Comparison of ENCODE assay signal across 21 cellular contexts in the genomic region with DNA sequence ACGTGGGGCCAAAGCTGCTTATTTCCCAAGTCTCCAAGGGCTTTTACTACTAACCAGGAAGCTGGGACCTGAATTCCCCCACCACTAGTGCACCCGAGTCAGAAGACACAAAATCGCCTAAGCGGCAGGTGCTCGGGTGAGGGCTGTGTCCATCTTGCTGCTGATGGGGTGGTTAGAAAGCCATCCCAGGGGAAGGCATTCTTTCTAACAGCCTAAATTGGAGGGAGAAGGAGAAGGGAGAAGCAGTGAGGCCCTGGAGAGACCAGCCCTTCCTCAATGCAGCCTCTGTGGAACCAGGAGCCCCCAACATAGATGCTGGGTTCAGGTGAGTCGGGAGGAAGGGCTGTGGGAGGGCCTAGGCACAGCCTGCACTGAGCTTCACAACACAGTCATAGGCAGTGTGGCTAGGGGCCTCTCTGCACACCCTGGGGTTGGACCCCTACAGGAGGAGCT. TPM values are rescaled to one million over a fixed set of nuclear protein-coding genes. Genes with fewer than 3 reads are reported as not detected.
DNase-seq lines count a peak whose midpoint lies in the region; ATAC-seq and TF ChIP-seq lines count a peak whose summit lies in the region.
"Had no signal": no experiment of that assay in that cellular context is flagged by ENCODE, and none has a peak within 500 bp of the region (broad histone marks: within the 10 kb centered on the region; RNA-seq: fewer than 3 reads in every experiment).

No MANE protein-coding gene starts in this region.

- H3K4me3 ChIP-seq in adrenal gland (no peak overlapping the region), lower lobe of right lung (no peak overlapping the region), prostate gland (no peak overlapping the region), upper lobe of right lung (no peak overlapping the region)
- H3K4me3 ChIP-seq: A549; BLaER1 treated with 17β-estradiol and CSF1 and Interleukin-3, amounts not matched to agents 10 nM and 100 nM had no signal

- TF ChIP-seq CTCF in adrenal gland (IDR thresholded peaks at IDR 0.05) (no peak), lower lobe of right lung (IDR thresholded peaks at IDR 0.05) (no peak), prostate gland (IDR thresholded peaks at IDR 0.05) (no peak), upper lobe of right lung (IDR thresholded peaks at IDR 0.05) (no peak)

- H3K27me3 Mint-ChIP-seq in activated T-helper 1 cell treated with anti-CD3 and anti-CD28 coated beads, Interleukin-12 subunit alpha, Interleukin-12 subunit beta, Interleukin-2, Interleukin-4 antibody, amounts not matched to agents 30 ng/mL and 10 ng/mL and 1 ng/mL, durations not matched to agents 14 hours and 24 hours and 36 hours (ENCODE audit: insufficient read depth): no peaks in the 10 kb centered on the region

- H3K27ac Mint-ChIP-seq in activated T-helper 1 cell treated with anti-CD3 and anti-CD28 coated beads, Interleukin-12 subunit alpha, Interleukin-12 subunit beta, Interleukin-2, Interleukin-4 antibody, amounts not matched to agents 30 ng/mL and 10 ng/mL and 1 ng/mL, durations not matched to agents 14 hours and 24 hours and 36 hours: no peak overlapping the region

- DNase-seq in activated effector memory CD4-positive, alpha-beta T cell treated with anti-CD3 and anti-CD28 coated beads, Interleukin-2, amount 50 U/mL, for 16 hours: peak; percentile 53
- no peak for DNase-seq in activated effector memory CD4-positive, alpha-beta T cell treated with Interleukin-2 at 50 U/mL for 16 hours
- DNase-seq in adrenal gland (peak in 4 of 7 donors; percentile 1 to 23 (median 6)), lower lobe of right lung (peak; percentile 20), prostate gland (ENCODE audit: low spot score) (peak; percentile 2), upper lobe of right lung (no peak)
- DNase-seq in activated T-helper 1 cell treated with anti-CD3 and anti-CD28 coated beads, Interleukin-12 subunit alpha, Interleukin-12 subunit beta, Interleukin-2, Interleukin-4 antibody, amounts not matched to agents 30 ng/mL and 10 ng/mL and 1 ng/mL, durations not matched to agents 14 hours and 24 hours and 36 hours (ENCODE audit: low spot score): no peak
- DNase-seq: DMS79 treated with DMSO at 0.1 percent for 48 hours, HCEC 1CT, KBM-7, MV-4-11, NCI-H1417, NCI-H2029, NCI-H510A, NCI-H774, PC-3 had no signal

- intact Hi-C loops in adrenal gland (cut with DNase I) (no loop called here), lower lobe of right lung (cut with DNase I) (no loop called here), prostate gland (cut with DNase I) (no loop called here), upper lobe of right lung (cut with DNase I) (no loop called here)
- intact Hi-C loops in activated T-helper 1 cell treated with anti-CD3 and anti-CD28 coated beads, Interleukin-12 subunit alpha, Interleukin-12 subunit beta, Interleukin-2, Interleukin-4 antibody, amounts not matched to agents 30 ng/mL and 10 ng/mL and 1 ng/mL, durations not matched to agents 14 hours and 24 hours and 36 hours (cut with micrococcal nuclease): no loop called here

- no peak overlapping the region for H3K4me3 Mint-ChIP-seq in activated T-helper 1 cell treated with anti-CD3 and anti-CD28 coated beads, Interleukin-12 subunit alpha, Interleukin-12 subunit beta, Interleukin-2, Interleukin-4 antibody, amounts not matched to agents 30 ng/mL and 10 ng/mL and 1 ng/mL, durations not matched to agents 14 hours and 24 hours and 36 hours

- H3K27ac ChIP-seq in adrenal gland: no peak overlapping the region
- no peak overlapping the region for H3K27ac ChIP-seq in lower lobe of right lung
- H3K27ac ChIP-seq in prostate gland: no peak overlapping the region
- H3K27ac ChIP-seq in upper lobe of right lung: no peak overlapping the region
- H3K27ac ChIP-seq: A549; BLaER1 treated with 17β-estradiol and CSF1 and Interleukin-3, amounts not matched to agents 10 nM and 100 nM; RWPE1 had no signal

- H3K27me3 ChIP-seq in adrenal gland (no peaks in the 10 kb centered on the region), lower lobe of right lung (ENCODE audit: low read depth) (no peaks in the 10 kb centered on the region), prostate gland (replicated peaks; ENCODE audit: insufficient read depth) (no peaks in the 10 kb centered on the region), upper lobe of right lung (no peaks in the 10 kb centered on the region)
- H3K27me3 ChIP-seq: BLaER1 treated with 17β-estradiol and CSF1 and Interleukin-3, amounts not matched to agents 10 nM and 100 nM had no signal

- TF ChIP-seq POLR2A in adrenal gland (IDR thresholded peaks at IDR 0.05) (no peak), prostate gland (IDR thresholded peaks at IDR 0.05) (no peak)

- no peaks in the 10 kb centered on the region for H3K4me1 Mint-ChIP-seq in activated T-helper 1 cell treated with anti-CD3 and anti-CD28 coated beads, Interleukin-12 subunit alpha, Interleukin-12 subunit beta, Interleukin-2, Interleukin-4 antibody, amounts not matched to agents 30 ng/mL and 10 ng/mL and 1 ng/mL, durations not matched to agents 14 hours and 24 hours and 36 hours (ENCODE audit: low read depth)

- H3K4me1 ChIP-seq in adrenal gland (replicated peaks in 1 of 2) (no peaks in the 10 kb centered on the region), lower lobe of right lung (no peaks in the 10 kb centered on the region), prostate gland (replicated peaks) (peaks cover 4% of the 10 kb centered on the region), upper lobe of right lung (no peaks in the 10 kb centered on the region)
- H3K4me1 ChIP-seq: A549 had no signal

- H3K36me3 ChIP-seq in adrenal gland (replicated peaks in 1 of 2): no peaks in the 10 kb centered on the region
- no peaks in the 10 kb centered on the region for H3K36me3 ChIP-seq in lower lobe of right lung
- H3K36me3 ChIP-seq in prostate gland: no peaks in the 10 kb centered on the region
- H3K36me3 ChIP-seq in upper lobe of right lung: no peaks in the 10 kb centered on the region
- H3K36me3 ChIP-seq: BLaER1 treated with 17β-estradiol and CSF1 and Interleukin-3, amounts not matched to agents 10 nM and 100 nM had no signal

- WGBS in adrenal gland, 4 donors: 82 to 93% (median 87%) methylated on average over 6 of the region's 6 CpGs
- WGBS in prostate gland: 87% methylated on average over 6 of the region's 6 CpGs

- H3K9me3 Mint-ChIP-seq in activated T-helper 1 cell treated with anti-CD3 and anti-CD28 coated beads, Interleukin-12 subunit alpha, Interleukin-12 subunit beta, Interleukin-2, Interleukin-4 antibody, amounts not matched to agents 30 ng/mL and 10 ng/mL and 1 ng/mL, durations not matched to agents 14 hours and 24 hours and 36 hours: no peaks in the 10 kb centered on the region

- H3K9me3 ChIP-seq in adrenal gland (replicated peaks in 1 of 3) (no peaks in the 10 kb centered on the region), lower lobe of right lung (no peaks in the 10 kb centered on the region), prostate gland (no peaks in the 10 kb centered on the region), upper lobe of right lung (no peaks in the 10 kb centered on the region)
- H3K9me3 ChIP-seq: BLaER1 treated with 17β-estradiol and CSF1 and Interleukin-3, amounts not matched to agents 10 nM and 100 nM had no signal

- no peaks in the 10 kb centered on the region for H3K36me3 Mint-ChIP-seq in activated T-helper 1 cell treated with anti-CD3 and anti-CD28 coated beads, Interleukin-12 subunit alpha, Interleukin-12 subunit beta, Interleukin-2, Interleukin-4 antibody, amounts not matched to agents 30 ng/mL and 10 ng/mL and 1 ng/mL, durations not matched to agents 14 hours and 24 hours and 36 hours (ENCODE audit: low read depth)

- no peak for ATAC-seq in lower lobe of right lung
- ATAC-seq in upper lobe of right lung: no peak
- ATAC-seq in GM19395 (IDR thresholded peaks at IDR 0.05; ENCODE audit: unreplicated experiment): no peak
- ATAC-seq: A549, PC-3 had no signal

RNA-seq across cellular contexts. Expression of gene PROM2, which starts 1.9 kb away (rescaled TPM):
- total RNA-seq in adrenal gland (1 to 10 TPM in 2 of 8 donors, under 1 TPM in 4, not detected in 2; 0.21 to 4.5 (median 0.84) TPM), lower lobe of right lung (6.0 TPM), prostate gland (10 to 100 TPM; 43.4 to 80.1 TPM), upper lobe of right lung (6.0 TPM)
- polyA plus RNA-seq in adrenal gland: 1 to 10 TPM in 2 of 3 donors, under 1 TPM in 1; 0.07 to 1.7 (median 1.0) TPM
- total RNA-seq in activated T-helper 1 cell treated with anti-CD3 and anti-CD28 coated beads, Interleukin-12 subunit alpha, Interleukin-12 subunit beta, Interleukin-2, Interleukin-4 antibody, amounts not matched to agents 30 ng/mL and 10 ng/mL and 1 ng/mL, durations not matched to agents 14 hours and 24 hours and 36 hours: 0.29 and 0.37 TPM in 2 replicates

RNA-seq across cellular contexts. Expression of gene KCNIP3, which starts 24.8 kb away (rescaled TPM):
- total RNA-seq in adrenal gland (1 to 10 TPM in 7 of 8 donors, under 1 TPM in 1; 0.54 to 6.3 (median 1.7) TPM), lower lobe of right lung (2.6 TPM), prostate gland (10 to 100 TPM in 1 of 2 donors, 1 to 10 TPM in 1; 5.1 to 63.8 TPM), upper lobe of right lung (3.0 TPM)
- polyA plus RNA-seq in adrenal gland: 1 to 10 TPM in 2 of 3 donors, under 1 TPM in 1; 0.79 to 3.9 (median 3.2) TPM
- total RNA-seq in activated T-helper 1 cell treated with anti-CD3 and anti-CD28 coated beads, Interleukin-12 subunit alpha, Interleukin-12 subunit beta, Interleukin-2, Interleukin-4 antibody, amounts not matched to agents 30 ng/mL and 10 ng/mL and 1 ng/mL, durations not matched to agents 14 hours and 24 hours and 36 hours: not detected in 2 replicates
- total RNA-seq: G401 had no signal

Comparison
In these comparisons a context has a peak if more than half of its experiments do, and no peak if none do; other contexts are left out.
1. DNase-seq: peak in activated effector memory CD4-positive, alpha-beta T cell treated with anti-CD3 and anti-CD28 coated beads, Interleukin-2, amount 50 U/mL, for 16 hours (single experiment), adrenal gland (4 of 7), lower lobe of right lung (single experiment) and prostate gland (single experiment); none in activated effector memory CD4-positive, alpha-beta T cell treated with Interleukin-2 at 50 U/mL for 16 hours (single experiment), activated T-helper 1 cell treated with anti-CD3 and anti-CD28 coated beads, Interleukin-12 subunit alpha, Interleukin-12 subunit beta, Interleukin-2, Interleukin-4 antibody, amounts not matched to agents 30 ng/mL and 10 ng/mL and 1 ng/mL, durations not matched to agents 14 hours and 24 hours and 36 hours (single experiment) and upper lobe of right lung (single experiment).